Comparison of ENCODE assay signal across 8 cellular contexts in the genomic region with DNA sequence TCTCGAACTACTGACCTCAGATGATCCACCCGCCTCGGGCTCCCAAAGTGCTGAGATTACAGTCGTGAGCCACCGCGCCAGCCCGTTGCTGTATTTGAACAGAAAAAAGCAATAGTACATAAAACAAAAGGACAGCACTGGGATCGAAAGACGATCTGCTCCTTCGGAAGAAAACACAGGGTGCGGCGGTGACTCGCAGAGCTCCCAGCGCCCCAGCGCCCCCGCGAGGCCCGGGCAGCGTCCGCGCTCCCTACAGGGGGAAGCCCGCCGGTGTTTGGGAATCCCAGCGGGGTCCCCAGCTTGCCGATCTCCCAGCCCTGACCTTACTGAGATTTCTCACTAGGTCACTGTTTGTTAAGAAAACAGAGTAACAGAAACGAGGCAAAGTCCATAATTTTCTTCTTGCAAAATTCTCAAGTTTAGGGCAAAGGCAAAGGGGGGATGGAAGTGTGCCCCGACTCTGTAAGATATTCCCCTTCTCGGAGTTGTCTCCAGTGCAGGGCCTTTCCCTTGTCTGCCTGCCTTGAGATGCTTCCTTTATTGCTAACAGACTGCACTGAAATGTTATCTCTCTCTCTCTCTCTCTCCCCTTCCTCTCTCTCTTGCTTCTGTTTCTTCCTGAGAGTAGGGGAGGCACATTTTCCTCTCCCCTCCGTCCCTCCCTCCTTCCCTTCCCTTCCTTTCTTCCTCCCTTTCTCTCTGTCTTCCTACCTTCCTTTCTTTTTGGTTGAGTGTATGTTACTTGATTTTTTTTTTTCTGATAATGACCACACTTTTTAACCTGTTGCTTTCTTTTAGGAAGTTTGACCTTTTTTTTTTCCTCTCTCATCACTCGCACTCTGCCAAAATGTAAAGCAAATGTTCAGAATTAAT.
DNase-seq lines count a peak whose midpoint lies in the region; ATAC-seq, FAIRE-seq and TF ChIP-seq lines count a peak whose summit lies in the region.

No MANE protein-coding gene starts in this region.

- no peak overlapping the region for H3K27ac Mint-ChIP-seq in astrocyte (ENCODE audit: unreplicated experiment)

- H3K4me1 Mint-ChIP-seq in astrocyte (ENCODE audit: low read depth, unreplicated experiment): peaks cover 13% of the 10 kb centered on the region

- TF ChIP-seq CTCF in 22Rv1 (IDR thresholded peaks at IDR 0.05): peak; percentile 56
- TF ChIP-seq CTCF in NB4 (IDR thresholded peaks at IDR 0.05; ENCODE audit: low read depth, low read length): peak; percentile 3
- TF ChIP-seq CTCF in astrocyte (IDR thresholded peaks at IDR 0.05; ENCODE audit: insufficient read depth, low read depth, low read length): peak; percentile 34

- H3K9me3 ChIP-seq in astrocyte (ENCODE audit: insufficient read depth, low read depth, low read length): no peaks in the 10 kb centered on the region
- no peaks in the 10 kb centered on the region for H3K9me3 ChIP-seq in iPS-15b (ENCODE audit: control insufficient read depth, insufficient read depth, low read length)

- H3K4me3 ChIP-seq in NB4 (ENCODE audit: low read depth, low read length) (no peak overlapping the region), astrocyte (ENCODE audit: insufficient read depth, low read depth, low read length) (peak overlapping the region; percentile 40), iPS-15b (ENCODE audit: low read depth, low read length) (peak overlapping the region; percentile 55), skeletal muscle cell (ENCODE audit: low read depth, low read length) (no peak overlapping the region)

- H3K4me1 ChIP-seq in astrocyte (ENCODE audit: insufficient read depth, low read length): peaks cover 30% of the 10 kb centered on the region
- peaks cover 13% of the 10 kb centered on the region for H3K4me1 ChIP-seq in iPS-15b (ENCODE audit: control insufficient read depth, insufficient read depth, low read length)

- no peak for TF ChIP-seq POLR2A in NB4 (IDR thresholded peaks at IDR 0.05; ENCODE audit: extremely low read depth, insufficient read length)

- FAIRE-seq in astrocyte (lab: Jason Lieb, UNC): no peak

- peak; percentile 69 for ATAC-seq in GM19023 (IDR thresholded peaks at IDR 0.05; ENCODE audit: unreplicated experiment)
- no peak for ATAC-seq in HG02852 (IDR thresholded peaks at IDR 0.05; ENCODE audit: unreplicated experiment)

- H3K27me3 Mint-ChIP-seq in astrocyte (ENCODE audit: low read depth, unreplicated experiment): no peaks in the 10 kb centered on the region

- peak overlapping the region; percentile 80 for H3K4me2 ChIP-seq in astrocyte (ENCODE audit: low read length)

- H3K27me3 ChIP-seq in astrocyte (ENCODE audit: insufficient read depth, low read length) (no peaks in the 10 kb centered on the region), iPS-15b (ENCODE audit: control insufficient read depth, insufficient read depth, low read length) (no peaks in the 10 kb centered on the region)

- H3K4me3 Mint-ChIP-seq in astrocyte (ENCODE audit: unreplicated experiment): no peak overlapping the region

- no peaks in the 10 kb centered on the region for H3K79me2 ChIP-seq in astrocyte (ENCODE audit: insufficient read depth, low read length)

- no peaks in the 10 kb centered on the region for H4K20me1 ChIP-seq in astrocyte (ENCODE audit: insufficient read depth, low read length)

- H3K36me3 Mint-ChIP-seq in astrocyte (ENCODE audit: low read depth, unreplicated experiment): no peaks in the 10 kb centered on the region

- no peaks in the 10 kb centered on the region for H3K36me3 ChIP-seq in astrocyte (ENCODE audit: insufficient read depth, low read length)
- no peaks in the 10 kb centered on the region for H3K36me3 ChIP-seq in iPS-15b (ENCODE audit: control insufficient read depth, insufficient read depth, low read length)

- H3K9me3 Mint-ChIP-seq in astrocyte (ENCODE audit: unreplicated experiment): no peaks in the 10 kb centered on the region

- H2AFZ ChIP-seq in astrocyte (ENCODE audit: low read depth, low read length): peak overlapping the region; percentile 71

- peak overlapping the region; percentile 72 for H3K9ac ChIP-seq in astrocyte (ENCODE audit: low read length)
- no peak overlapping the region for H3K9ac ChIP-seq in iPS-15b (ENCODE audit: low read depth, low read length)

- DNase-seq in NB4 (ENCODE audit: low read depth) (peak; percentile 20), astrocyte (ENCODE audit: low read depth) (peak; percentile 55), skeletal muscle cell (ENCODE audit: low read depth) (peak; percentile 31), NCI-H1930 (lab: John Stamatoyannopoulos, UW) (no peak)

- H3K27ac ChIP-seq in 22Rv1 (no peak overlapping the region), astrocyte (ENCODE audit: low read depth, low read length) (peak overlapping the region; percentile 43)

Comparison
In these comparisons a context has a peak if more than half of its experiments do, and no peak if none do; other contexts are left out.
1. CTCF ChIP-seq: peak in every context shown above with its lines; median percentile 56 in 22Rv1; 34 in astrocyte; 3 in NB4.
2. DNase-seq: peak in NB4 (single experiment), astrocyte (single experiment) and skeletal muscle cell (single experiment); none in NCI-H1930 (0 of 2).
3. H3K4me3 ChIP-seq: peak in astrocyte (single experiment) and iPS-15b (single experiment); none in NB4 (single experiment) and skeletal muscle cell (single experiment).